Comparison of ENCODE assay signal across 36 cellular contexts in genomic region chr12:28296287-28296686, GRCh38.
"Had no signal": no experiment of that assay in that cellular context is flagged by ENCODE, and none has a peak within 500 bp of the region (broad histone marks: within the 10 kb centered on the region; RNA-seq: fewer than 3 reads in every experiment).

No MANE protein-coding gene starts in this region.

- DNase-seq: Karpas-422, Kasumi-1, MG63, MM.1S, MV-4-11, NCI-H1048, NCI-H1092, NCI-H1092 treated with DMSO at 0.1 percent for 48 hours, NCI-H1105, NCI-H1105 treated with DMSO at 0.1 percent for 48 hours, NCI-H1417, NCI-H1417 treated with DMSO at 0.1 percent for 48 hours, NCI-H1436, NCI-H1436 treated with DMSO at 0.1 percent for 48 hours, NCI-H146, NCI-H1694, NCI-H1694 treated with DMSO at 0.1 percent for 48 hours, NCI-H187, NCI-H187 treated with DMSO at 0.1 percent for 48 hours, NCI-H1930, NCI-H2029, NCI-H2029 treated with DMSO at 0.1 percent for 48 hours, NCI-H2081, NCI-H2081 treated with DMSO at 0.1 percent for 48 hours, NCI-H2107, NCI-H2171, NCI-H2171 treated with DMSO at 0.1 percent for 48 hours, NCI-H2227 treated with DMSO at 0.1 percent for 48 hours, NCI-H226, NCI-H345, NCI-H446, NCI-H446 treated with DMSO at 0.1 percent for 48 hours, NCI-H510A, NCI-H510A treated with DMSO at 0.1 percent for 48 hours, NCI-H524, NCI-H524 treated with DMSO at 0.1 percent for 48 hours had no signal

- H3K4me3 ChIP-seq: MG63 had no signal

- H3K27me3 ChIP-seq: MG63 had no signal
